Comparison of ENCODE assay signal across 16 cellular contexts in the genomic region with DNA sequence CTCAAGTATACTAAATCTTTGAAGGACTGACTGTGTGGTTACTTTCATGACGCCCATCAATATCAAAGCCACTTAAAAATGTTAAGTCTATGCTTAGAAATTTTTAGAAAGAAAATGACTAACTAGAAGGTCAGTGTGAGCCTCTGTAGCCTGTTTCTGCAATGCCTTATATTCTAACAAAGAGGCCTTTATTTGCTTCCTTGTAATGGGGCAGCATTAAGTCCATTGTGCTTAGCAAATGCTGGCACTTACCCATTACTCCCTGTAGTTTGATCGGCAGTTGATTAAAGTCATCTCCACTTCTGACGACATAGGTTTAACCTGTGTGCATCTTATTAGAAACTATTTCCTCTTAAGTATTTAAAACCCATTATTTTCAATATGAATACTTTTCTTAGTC.
"Had no signal": no experiment of that assay in that cellular context is flagged by ENCODE, and none has a peak within 500 bp of the region (broad histone marks: within the 10 kb centered on the region; RNA-seq: fewer than 3 reads in every experiment).

No MANE protein-coding gene starts in this region.

- H3K36me3 ChIP-seq: heart right ventricle, pancreas, prostate gland, right lobe of liver, thoracic aorta had no signal

- H3K4me3 ChIP-seq: heart right ventricle, pancreas, prostate gland, right lobe of liver, thoracic aorta had no signal

- H3K27ac ChIP-seq: heart right ventricle, pancreas, prostate gland, right lobe of liver, thoracic aorta had no signal

- DNase-seq: effector memory CD4-positive, alpha-beta T cell; heart right ventricle; kidney glomerular epithelial cell; natural killer cell; pancreas; retina; right lobe of liver; stimulated activated CD4-positive, alpha-beta T cell treated with anti-CD3 and anti-CD28 coated beads, Interleukin-4, amount 100 ng/mL, for 4 hours; stimulated activated naive B cell treated with anti-CD40 and anti-IgM and Interleukin-4, amounts not matched to agents 10 μg/mL and 1 μg/mL and 100 μg/mL, for 72 hours; stimulated activated naive CD8-positive, alpha-beta T cell treated with anti-CD3 and anti-CD28 coated beads, Interleukin-15, amount 100 ng/mL, for 72 hours had no signal

- FAIRE-seq: endometrium, islet of Langerhans, pancreas, urothelium cell line had no signal

- H3K27me3 ChIP-seq: heart right ventricle, pancreas, right lobe of liver had no signal

- ATAC-seq: esophagus mucosa; heart right ventricle; natural killer cell; pancreas; right lobe of liver; stimulated activated naive B cell treated with anti-CD40 and anti-IgM and Interleukin-4, amounts not matched to agents 10 μg/mL and 1 μg/mL and 100 μg/mL, for 72 hours; stimulated activated naive CD8-positive, alpha-beta T cell treated with anti-CD3 and anti-CD28 coated beads, Interleukin-15, amount 100 ng/mL, for 72 hours had no signal

- H3K4me1 ChIP-seq: heart right ventricle, pancreas, prostate gland, right lobe of liver had no signal

- H3K9me3 ChIP-seq: heart right ventricle, pancreas, prostate gland, thoracic aorta had no signal
